Comparison of ENCODE assay signal across 8 cellular contexts in genomic region chr7:2241580-2242540, GRCh38. TPM values are rescaled to one million over a fixed set of nuclear protein-coding genes. Genes with fewer than 3 reads are reported as not detected.
DNase-seq lines count a peak whose midpoint lies in the region; ATAC-seq and TF ChIP-seq lines count a peak whose summit lies in the region.

TSS of gene MRM2 (minus strand) at chr7:2242205. CDS start at chr7:2242169, 36 bp downstream.
TSS of gene NUDT1 (plus strand) at chr7:2242226. CDS start at chr7:2244575, 2,349 bp downstream.

- H3K4me1 Mint-ChIP-seq in glutamatergic neuron (ENCODE audit: low read depth, unreplicated experiment) (peaks cover 3% of the 10 kb centered on the region), osteocyte (ENCODE audit: unreplicated experiment) (peaks cover 23% of the 10 kb centered on the region)

- peak within 1 kb of the TSS; percentile 90 for H3K4me3 Mint-ChIP-seq in glutamatergic neuron (ENCODE audit: unreplicated experiment)
- peak within 1 kb of the TSS; percentile 95 for H3K4me3 Mint-ChIP-seq in osteocyte (ENCODE audit: unreplicated experiment)

- DNase-seq in Daoy (ENCODE audit: low read depth): peak; percentile 93
- DNase-seq in LoVo (ENCODE audit: low spot score): peak; percentile 95
- peak; percentile 37 for DNase-seq in SKM-1 (lab: John Stamatoyannopoulos, UW; ENCODE audit: unreplicated experiment)
- DNase-seq in activated naive CD4-positive, alpha-beta T cell treated with anti-CD3 and anti-CD28 coated beads, Interleukin-2, amount 50 U/mL, for 72 hours (ENCODE audit: low spot score in 2 of 2): peak; percentile 86 to 90
- peak; percentile 90 for DNase-seq in glutamatergic neuron
- DNase-seq in osteocyte (ENCODE audit: extremely low spot score, unreplicated experiment): peak; percentile 93

- no peaks in the 10 kb centered on the region for H3K9me3 Mint-ChIP-seq in activated naive CD4-positive, alpha-beta T cell treated with anti-CD3 and anti-CD28 coated beads, Interleukin-2, amount 50 U/mL, for 72 hours
- H3K9me3 Mint-ChIP-seq in glutamatergic neuron (ENCODE audit: unreplicated experiment) (peaks cover 3% of the 10 kb centered on the region), osteocyte (ENCODE audit: unreplicated experiment) (no peaks in the 10 kb centered on the region)

- ATAC-seq in GM21786 (IDR thresholded peaks at IDR 0.05; ENCODE audit: unreplicated experiment): peak; percentile 57
- peak; percentile 90 to 94 for ATAC-seq in activated naive CD4-positive, alpha-beta T cell treated with anti-CD3 and anti-CD28 coated beads, Interleukin-2, amount 50 U/mL, for 72 hours

- peak within 1 kb of the TSS; percentile 95 to 98 for H3K27ac Mint-ChIP-seq in activated naive CD4-positive, alpha-beta T cell treated with anti-CD3 and anti-CD28 coated beads, Interleukin-2, amount 50 U/mL, for 72 hours
- H3K27ac Mint-ChIP-seq in glutamatergic neuron (ENCODE audit: unreplicated experiment): no peak within 1 kb of the TSS
- peak within 1 kb of the TSS; percentile 83 for H3K27ac Mint-ChIP-seq in osteocyte (ENCODE audit: unreplicated experiment)

- no peak for TF ChIP-seq CTCF in glutamatergic neuron (IDR thresholded peaks at IDR 0.05; ENCODE audit: partially characterized antibody, unreplicated experiment)
- no peak for TF ChIP-seq CTCF in osteocyte (IDR thresholded peaks at IDR 0.05)

- peaks cover 3% of the 10 kb centered on the region for H3K27me3 Mint-ChIP-seq in glutamatergic neuron (ENCODE audit: unreplicated experiment)
- no peaks in the 10 kb centered on the region for H3K27me3 Mint-ChIP-seq in osteocyte (ENCODE audit: unreplicated experiment)

- H3K27ac ChIP-seq in temporal lobe (ENCODE audit: low read depth, low read length): no peak within 1 kb of the TSS

- H3K36me3 Mint-ChIP-seq in activated naive CD4-positive, alpha-beta T cell treated with anti-CD3 and anti-CD28 coated beads, Interleukin-2, amount 50 U/mL, for 72 hours: peaks cover 6% of the 10 kb centered on the region in 2 donors
- H3K36me3 Mint-ChIP-seq in glutamatergic neuron (ENCODE audit: unreplicated experiment) (no peaks in the 10 kb centered on the region), osteocyte (ENCODE audit: unreplicated experiment) (peaks cover 11% of the 10 kb centered on the region)

RNA-seq across cellular contexts. Expression of gene MRM2, which starts in this region (rescaled TPM):
- 51.7 and 58.2 TPM in 2 replicates for total RNA-seq in Daoy (2014; rRNA removed; shearing (Covaris generic))
- total RNA-seq in activated naive CD4-positive, alpha-beta T cell treated with anti-CD3 and anti-CD28 coated beads, Interleukin-2, amount 50 U/mL, for 72 hours: 10 to 100 TPM; 24.4 to 30.8 TPM
- 28.1 TPM for total RNA-seq in glutamatergic neuron (ENCODE audit: unreplicated experiment)
- total RNA-seq in osteocyte: 18.9 and 21.6 TPM in 2 replicates
- 14.3 TPM for total RNA-seq in temporal lobe

RNA-seq across cellular contexts. Expression of gene NUDT1, which starts in this region (rescaled TPM):
- total RNA-seq in Daoy (2014; rRNA removed; shearing (Covaris generic)): 108 and 129 TPM in 2 replicates
- 10 to 100 TPM; 79.8 to 95.3 TPM for total RNA-seq in activated naive CD4-positive, alpha-beta T cell treated with anti-CD3 and anti-CD28 coated beads, Interleukin-2, amount 50 U/mL, for 72 hours
- 19.5 TPM for total RNA-seq in glutamatergic neuron (ENCODE audit: unreplicated experiment)
- total RNA-seq in osteocyte: 12.8 and 14.8 TPM in 2 replicates
- total RNA-seq in temporal lobe: 13.3 TPM

Comparison
In these comparisons a context has a peak if more than half of its experiments do, and no peak if none do; other contexts are left out.
1. DNase-seq: peak in every context shown above with its lines; median percentile 95 in LoVo; 93 in Daoy; 93 in osteocyte; 90 in glutamatergic neuron; 88 in activated naive CD4-positive, alpha-beta T cell treated with anti-CD3 and anti-CD28 coated beads, Interleukin-2, amount 50 U/mL, for 72 hours; 37 in SKM-1.